13 cellular contexts compared by ENCODE assay signal in the genomic region with DNA sequence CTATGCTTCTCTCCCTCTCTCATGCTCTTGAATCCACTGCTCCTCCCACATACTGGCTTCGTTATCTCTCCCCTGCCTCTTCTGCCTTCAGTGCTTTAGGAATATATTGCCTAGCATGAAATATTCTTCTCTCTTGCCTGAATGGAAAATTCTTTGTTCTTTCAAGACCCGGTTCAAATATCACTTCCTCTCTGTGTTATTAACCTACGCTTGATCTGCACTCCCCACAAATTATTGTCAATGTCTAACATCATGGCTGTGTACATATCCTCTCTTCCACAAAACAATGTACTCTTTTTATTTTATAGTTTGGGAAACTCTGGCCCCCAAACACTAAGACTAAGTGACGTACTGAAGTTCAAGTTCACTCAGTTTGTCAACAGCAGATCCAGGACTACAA.
A peak's percentile ranks its signal among the peaks of the same experiment; 100 is the strongest.
DNase-seq lines count a peak whose midpoint lies in the region; ATAC-seq and TF ChIP-seq lines count a peak whose summit lies in the region.
"Had no signal": no experiment of that assay in that cellular context is flagged by ENCODE, and none has a peak within 500 bp of the region (broad histone marks: within the 10 kb centered on the region; RNA-seq: fewer than 3 reads in every experiment).

No MANE protein-coding gene starts in this region.

- no peak for ATAC-seq in stimulated activated effector memory CD8-positive, alpha-beta T cell treated with anti-CD3 and anti-CD28 coated beads, Interleukin-12 subunit alpha, Interleukin-12 subunit beta, amount 100 ng/mL, for 72 hours
- ATAC-seq in GM18505 (IDR thresholded peaks at IDR 0.05; ENCODE audit: unreplicated experiment), result no peak

- no peak overlapping the region for H3K4me3 Mint-ChIP-seq in activated CD4-positive, alpha-beta T cell treated with anti-CD3 and anti-CD28 coated beads, Interleukin-2, amount 10 ng/mL, durations not matched to agents 24 days and 14 days
- H3K4me3 Mint-ChIP-seq in dendritic cell treated with granulocyte-macrophage colony-stimulating factor and Interleukin-4, amounts not matched to agents 40 ng/mL and 50 ng/mL, for 4 days, result no peak overlapping the region
- H3K4me3 Mint-ChIP-seq in stimulated activated effector memory CD8-positive, alpha-beta T cell treated with anti-CD3 and anti-CD28 coated beads, Interleukin-12 subunit alpha, Interleukin-12 subunit beta, amount 100 ng/mL, for 72 hours, result no peak overlapping the region

- no peaks in the 10 kb centered on the region for H3K27me3 ChIP-seq in PC-9 (ENCODE audit: insufficient read depth, low read depth)
- H3K27me3 ChIP-seq: thyroid gland had no signal

- no peaks in the 10 kb centered on the region for H3K9me3 ChIP-seq in PC-9 (ENCODE audit: insufficient read depth, low read depth)
- H3K9me3 ChIP-seq: lower lobe of right lung, thyroid gland had no signal

- H3K9me3 Mint-ChIP-seq in activated CD4-positive, alpha-beta T cell treated with anti-CD3 and anti-CD28 coated beads, Interleukin-2, amount 10 ng/mL, durations not matched to agents 24 days and 14 days, result no peaks in the 10 kb centered on the region
- no peaks in the 10 kb centered on the region for H3K9me3 Mint-ChIP-seq in dendritic cell treated with granulocyte-macrophage colony-stimulating factor and Interleukin-4, amounts not matched to agents 40 ng/mL and 50 ng/mL, for 4 days
- no peaks in the 10 kb centered on the region for H3K9me3 Mint-ChIP-seq in stimulated activated effector memory CD8-positive, alpha-beta T cell treated with anti-CD3 and anti-CD28 coated beads, Interleukin-12 subunit alpha, Interleukin-12 subunit beta, amount 100 ng/mL, for 72 hours

- no peaks in the 10 kb centered on the region for H3K36me3 ChIP-seq in PC-9 (ENCODE audit: low read depth)
- H3K36me3 ChIP-seq: lower lobe of right lung, thyroid gland had no signal

- POLR2A ChIA-PET in PC-9 (lab: Charles Lee; ENCODE audit: unreplicated experiment), result no interaction called here

- peaks cover 10% of the 10 kb centered on the region; the same call in 1 of the 2 replicates for H3F3A ChIP-seq in PC-9 (ENCODE audit: insufficient read depth, low read depth)

- H3K79me2 ChIP-seq in PC-9 (ENCODE audit: low read depth), result no peaks in the 10 kb centered on the region

- H3K9me2 ChIP-seq in PC-9 (ENCODE audit: insufficient read depth), result no peaks in the 10 kb centered on the region

- TF ChIP-seq POLR2A in GM18505 (IDR thresholded peaks at IDR 0.05; ENCODE audit: borderline replicate concordance, extremely low read depth, insufficient read depth, insufficient read length), result no peak

- CTCF ChIA-PET in PC-9 (lab: Charles Lee), result no interaction called here

- no peak overlapping the region for H3K4me3 ChIP-seq in PC-9
- H3K4me3 ChIP-seq: lower lobe of right lung, thyroid gland had no signal

- BruUV-seq in PC-9 (replicated peaks; lab: Mats Ljungman, UMichigan), result TSS peak; percentile 65

- intact Hi-C loops in activated CD4-positive, alpha-beta T cell treated with anti-CD3 and anti-CD28 coated beads, Interleukin-2, amount 10 ng/mL, durations not matched to agents 24 days and 14 days (cut with micrococcal nuclease), result loop anchor here (1.0 to 10.0 kb wide), 2 partner anchors 39 to 248 kb away; no protein-coding TSS in a partner anchor
- intact Hi-C loops in PC-9 (cut with micrococcal nuclease; ENCODE audit: unreplicated experiment), result no loop called here
- intact Hi-C loops in dendritic cell treated with granulocyte-macrophage colony-stimulating factor and Interleukin-4, amounts not matched to agents 40 ng/mL and 50 ng/mL, for 4 days (cut with micrococcal nuclease), result loop anchor here (5.0 to 10.0 kb wide), 4 partner anchors 39 to 392 kb away; a partner anchor contains a TSS

- TF ChIP-seq CTCF in PC-9 (conservative IDR thresholded peaks at IDR 0.05), result no peak

- H3K4me1 ChIP-seq in PC-9 (replicated peaks; ENCODE audit: insufficient read depth), result peaks cover 20% of the 10 kb centered on the region

- no peaks in the 10 kb centered on the region for H3K27me3 Mint-ChIP-seq in activated CD4-positive, alpha-beta T cell treated with anti-CD3 and anti-CD28 coated beads, Interleukin-2, amount 10 ng/mL, durations not matched to agents 24 days and 14 days
- no peaks in the 10 kb centered on the region for H3K27me3 Mint-ChIP-seq in dendritic cell treated with granulocyte-macrophage colony-stimulating factor and Interleukin-4, amounts not matched to agents 40 ng/mL and 50 ng/mL, for 4 days

- H3K27ac Mint-ChIP-seq in activated CD4-positive, alpha-beta T cell treated with anti-CD3 and anti-CD28 coated beads, Interleukin-2, amount 10 ng/mL, durations not matched to agents 24 days and 14 days, result peak overlapping the region; percentile 69
- H3K27ac Mint-ChIP-seq in dendritic cell treated with granulocyte-macrophage colony-stimulating factor and Interleukin-4, amounts not matched to agents 40 ng/mL and 50 ng/mL, for 4 days, result peak overlapping the region; percentile 83
- peak overlapping the region; percentile 92 for H3K27ac Mint-ChIP-seq in stimulated activated effector memory CD8-positive, alpha-beta T cell treated with anti-CD3 and anti-CD28 coated beads, Interleukin-12 subunit alpha, Interleukin-12 subunit beta, amount 100 ng/mL, for 72 hours

- H4K20me1 ChIP-seq in PC-9 (ENCODE audit: insufficient read depth), result no peaks in the 10 kb centered on the region

- no peak for DNase-seq in activated CD4-positive, alpha-beta T cell treated with anti-CD3 and anti-CD28 coated beads, Interleukin-2, amount 10 ng/mL, durations not matched to agents 24 days and 14 days
- DNase-seq in activated CD4-positive, alpha-beta T cell treated with anti-CD3 and anti-CD28 coated beads for 4 hours, result no peak
- DNase-seq in PC-9 (no peak), glomerular visceral epithelial cell (ENCODE audit: extremely low spot score) (no peak)
- DNase-seq in stimulated activated effector memory CD8-positive, alpha-beta T cell treated with anti-CD3 and anti-CD28 coated beads, Interleukin-12 subunit alpha, Interleukin-12 subunit beta, amount 100 ng/mL, for 72 hours (ENCODE audit: low spot score in 2 of 2), result no peak
- DNase-seq in stimulated activated CD4-positive, alpha-beta T cell treated with anti-CD3 and anti-CD28 coated beads, Interleukin-4, amount 100 ng/mL, for 4 hours, result no peak
- DNase-seq: amygdala, NCI-H146, NCI-H524 treated with DMSO at 0.1 percent for 48 hours had no signal

- no peak overlapping the region for H2AFZ ChIP-seq in PC-9

- H3K27ac ChIP-seq in PC-9, result peak overlapping the region; percentile 72
- H3K27ac ChIP-seq: lower lobe of right lung, thyroid gland had no signal

- H3K36me3 Mint-ChIP-seq in activated CD4-positive, alpha-beta T cell treated with anti-CD3 and anti-CD28 coated beads, Interleukin-2, amount 10 ng/mL, durations not matched to agents 24 days and 14 days (ENCODE audit: low read depth), result no peaks in the 10 kb centered on the region
- H3K36me3 Mint-ChIP-seq in dendritic cell treated with granulocyte-macrophage colony-stimulating factor and Interleukin-4, amounts not matched to agents 40 ng/mL and 50 ng/mL, for 4 days (ENCODE audit: low read depth), result no peaks in the 10 kb centered on the region
- no peaks in the 10 kb centered on the region for H3K36me3 Mint-ChIP-seq in stimulated activated effector memory CD8-positive, alpha-beta T cell treated with anti-CD3 and anti-CD28 coated beads, Interleukin-12 subunit alpha, Interleukin-12 subunit beta, amount 100 ng/mL, for 72 hours

- H3K4me1 Mint-ChIP-seq in activated CD4-positive, alpha-beta T cell treated with anti-CD3 and anti-CD28 coated beads, Interleukin-2, amount 10 ng/mL, durations not matched to agents 24 days and 14 days, result peaks cover 18% of the 10 kb centered on the region
- H3K4me1 Mint-ChIP-seq in dendritic cell treated with granulocyte-macrophage colony-stimulating factor and Interleukin-4, amounts not matched to agents 40 ng/mL and 50 ng/mL, for 4 days (ENCODE audit: low read depth), result peaks cover 43% of the 10 kb centered on the region
- peaks cover 26% of the 10 kb centered on the region for H3K4me1 Mint-ChIP-seq in stimulated activated effector memory CD8-positive, alpha-beta T cell treated with anti-CD3 and anti-CD28 coated beads, Interleukin-12 subunit alpha, Interleukin-12 subunit beta, amount 100 ng/mL, for 72 hours

- H3K4me2 ChIP-seq in PC-9, result peak overlapping the region; percentile 26; the same call in 1 of the 2 replicates
